8 cellular contexts compared by ENCODE assay signal in genomic region chr14:31024042-31024480, GRCh38. TPM values are rescaled to one million over a fixed set of nuclear protein-coding genes. Genes with fewer than 3 reads are reported as not detected.
DNase-seq lines count a peak whose midpoint lies in the region; ATAC-seq, FAIRE-seq and TF ChIP-seq lines count a peak whose summit lies in the region.

No MANE protein-coding gene starts in this region.

- no peak overlapping the region for H2BK120ac ChIP-seq in H1 (replicated peaks; ENCODE audit: low read depth, low read length)

- no peak overlapping the region for H3K23ac ChIP-seq in H1 (ENCODE audit: insufficient read length)

- H4K8ac ChIP-seq in H1 (ENCODE audit: extremely low read depth, insufficient read depth, low read length), result no peak overlapping the region

- peaks cover 15 to 58% (median 49%) of the 10 kb centered on the region in 11 experiments; a peak in 19 of 22 replicates for H4K20me1 ChIP-seq in BLaER1 treated with 17β-estradiol and CSF1 and Interleukin-3, amounts not matched to agents 10 nM and 100 nM
- peaks cover 5 to 7% of the 10 kb centered on the region in 2 experiments for H4K20me1 ChIP-seq in H1 (replicated peaks in 1 of 2; ENCODE audit: control insufficient read depth in 1 of 2, insufficient read depth in 2 of 2, low read length in 2 of 2)
- no peaks in the 10 kb centered on the region for H4K20me1 ChIP-seq in neural cell (ENCODE audit: insufficient read depth)

- H3K9me2 ChIP-seq in neural cell (ENCODE audit: insufficient read depth, low read length), result no peaks in the 10 kb centered on the region

- peaks cover 22 to 42% (median 33%) of the 10 kb centered on the region in 11 experiments for H3K36me3 ChIP-seq in BLaER1 treated with 17β-estradiol and CSF1 and Interleukin-3, amounts not matched to agents 10 nM and 100 nM
- peaks cover 5% of the 10 kb centered on the region for H3K36me3 ChIP-seq in MG63
- peaks cover 0 to 9% (median 2%) of the 10 kb centered on the region in 4 experiments; a peak in 2 of 8 replicates for H3K36me3 ChIP-seq in H1 (ENCODE audit: control insufficient read depth in 2 of 4, insufficient read depth in 4 of 4, low read length in 3 of 4)
- H3K36me3 ChIP-seq in neural cell (ENCODE audit: insufficient read depth, low read length), result no peaks in the 10 kb centered on the region

- no peak for DNase-seq in MG63
- no peak for DNase-seq in H1 (ENCODE audit: low read depth in 1 of 2, low spot score in 2 of 2)
- no peak for DNase-seq in left colon
- no peak for DNase-seq in kidney glomerular epithelial cell (lab: John Stamatoyannopoulos, UW)
- no peak for DNase-seq in SW480 (ENCODE audit: low spot score)

- H2BK15ac ChIP-seq in H1 (ENCODE audit: low read length), result no peak overlapping the region

- no peaks in the 10 kb centered on the region for H3K27me3 ChIP-seq in BLaER1 treated with 17β-estradiol and CSF1 and Interleukin-3, amounts not matched to agents 10 nM and 100 nM
- no peaks in the 10 kb centered on the region for H3K27me3 ChIP-seq in MG63
- no peaks in the 10 kb centered on the region for H3K27me3 ChIP-seq in H1 (replicated peaks in 1 of 4; ENCODE audit: control insufficient read depth in 3 of 4, extremely low read depth in 1 of 4, insufficient read depth in 3 of 4, low read length in 3 of 4)
- H3K27me3 ChIP-seq in neural cell (ENCODE audit: insufficient read depth, low read depth, low read length), result no peaks in the 10 kb centered on the region

- H2BK5ac ChIP-seq in H1 (ENCODE audit: low read depth, low read length), result no peak overlapping the region

- H3K9me3 ChIP-seq in BLaER1 treated with 17β-estradiol and CSF1 and Interleukin-3, amounts not matched to agents 10 nM and 100 nM (replicated peaks in 1 of 11), result 0 out of 22 replicates have a peak, but pooled peaks cover 0 to 5% (median 0%) of the 10 kb centered on the region in 11 experiments
- H3K9me3 ChIP-seq in MG63, result no peaks in the 10 kb centered on the region
- H3K9me3 ChIP-seq in H1 (ENCODE audit: insufficient read depth in 2 of 2, low read depth in 1 of 2, low read length in 1 of 2), result no peaks in the 10 kb centered on the region
- H3K9me3 ChIP-seq in neural cell (ENCODE audit: low read length), result no peaks in the 10 kb centered on the region

- intact Hi-C loops in left colon (cut with DNase I, micrococcal nuclease), result no loop called here

- POLR2A ChIA-PET in H1 (lab: Charles Lee; ENCODE audit: partially characterized antibody), result interaction anchor here (4.7 kb wide), 1 partner anchor 12 kb away, joined by 38 read pairs; no protein-coding TSS in a partner anchor

- ATAC-seq in left colon (no peak), GM21423 (IDR thresholded peaks at IDR 0.05; ENCODE audit: unreplicated experiment) (no peak)

- H3K4me1 ChIP-seq in BLaER1 treated with 17β-estradiol and CSF1 and Interleukin-3, amounts not matched to agents 10 nM and 100 nM, result peaks cover 8 to 31% (median 29%) of the 10 kb centered on the region in 10 experiments
- H3K4me1 ChIP-seq in H1 (replicated peaks in 1 of 4; ENCODE audit: control insufficient read depth in 3 of 4, insufficient read depth in 4 of 4, low read length in 3 of 4), result peaks cover 0 to 2% (median 0%) of the 10 kb centered on the region in 4 experiments; a peak in 2 of 7 replicates

- no peak overlapping the region for H2BK20ac ChIP-seq in H1 (ENCODE audit: low read length)

- TF ChIP-seq EP300 in H1 (IDR thresholded peaks at IDR 0.05; ENCODE audit: borderline replicate concordance in 1 of 2, low read depth in 2 of 2, low read length in 2 of 2) (no peak), neural cell (conservative IDR thresholded peaks at IDR 0.05; ENCODE audit: poor library complexity, severe bottlenecking) (no peak)

- CTCF ChIA-PET in H1 (lab: Charles Lee; ENCODE audit: partially characterized antibody), result interaction anchor here (0.8 kb wide), 1 partner anchor 254 kb away, joined by 3 read pairs; no protein-coding TSS in a partner anchor

- FAIRE-seq in H1 (lab: Jason Lieb, UNC), result no peak

- H4K5ac ChIP-seq in H1 (ENCODE audit: insufficient read length, low read depth, low read length), result no peak overlapping the region

- TF ChIP-seq POLR2A in H1 (IDR thresholded peaks at IDR 0.05; ENCODE audit: control extremely low read depth in 1 of 2, low read depth in 2 of 2, low read length in 2 of 2), result no peak

- H3K4me3 ChIP-seq in BLaER1 treated with 17β-estradiol and CSF1 and Interleukin-3, amounts not matched to agents 10 nM and 100 nM, result peak overlapping the region; percentile 86 to 100 (median 99); a peak in 16 of 20 replicates
- H3K4me3 ChIP-seq in MG63 (peak overlapping the region; percentile 69), H1 (ENCODE audit: extremely low read depth in 1 of 4, insufficient read depth in 2 of 4, low read depth in 3 of 4, low read length in 4 of 4) (peak overlapping the region; percentile 26 to 100 (median 84); a peak in 5 of 8 replicates), neural cell (ENCODE audit: low read length) (peak overlapping the region; percentile 91)

- TF ChIP-seq RAD21 in H1 (IDR thresholded peaks at IDR 0.05 in 1 of 2, conservative IDR thresholded peaks at IDR 0.05 in 1 of 2; ENCODE audit: low read depth in 2 of 2, low read length in 2 of 2) (no peak), neural cell (conservative IDR thresholded peaks at IDR 0.05) (no peak)

- peak overlapping the region in 1 of 11 experiments; percentile 97; a peak in 3 of 22 replicates for H3K27ac ChIP-seq in BLaER1 treated with 17β-estradiol and CSF1 and Interleukin-3, amounts not matched to agents 10 nM and 100 nM
- H3K27ac ChIP-seq in H1 (ENCODE audit: low read depth, low read length), result no peak overlapping the region
- H3K27ac ChIP-seq in neural cell (ENCODE audit: low read length), result no peak overlapping the region

- H3K79me2 ChIP-seq in H1 (ENCODE audit: control insufficient read depth in 1 of 2, insufficient read depth in 2 of 2, low read length in 2 of 2), result peaks cover 39 to 78% of the 10 kb centered on the region in 2 experiments
- peaks cover 70% of the 10 kb centered on the region for H3K79me2 ChIP-seq in neural cell (replicated peaks; ENCODE audit: insufficient read depth, low read length)

- no peaks in the 10 kb centered on the region for H3F3A ChIP-seq in neural cell (ENCODE audit: insufficient read depth, low read length, poor library complexity, severe bottlenecking)

- H2BK12ac ChIP-seq in H1 (ENCODE audit: low read depth, low read length), result no peak overlapping the region

- no peak overlapping the region for H3K14ac ChIP-seq in H1 (ENCODE audit: insufficient read length)

- peak overlapping the region; percentile 73 to 97 (median 90) for H3K4me2 ChIP-seq in BLaER1 treated with 17β-estradiol and CSF1 and Interleukin-3, amounts not matched to agents 10 nM and 100 nM
- peak overlapping the region; percentile 81 to 95 for H3K4me2 ChIP-seq in H1 (ENCODE audit: insufficient read depth in 1 of 2, low read depth in 2 of 2, low read length in 2 of 2)
- peak overlapping the region; percentile 90 for H3K4me2 ChIP-seq in neural cell (ENCODE audit: low read length)

- H4K91ac ChIP-seq in H1 (replicated peaks; ENCODE audit: insufficient read length, low read length), result no peak overlapping the region

- no peak overlapping the region for H3K4ac ChIP-seq in H1 (replicated peaks; ENCODE audit: insufficient read length, low read depth, low read length)

- no peak overlapping the region for H3K56ac ChIP-seq in H1 (replicated peaks; ENCODE audit: insufficient read length, low read depth, low read length)

- TF ChIP-seq CTCF in H1 (IDR thresholded peaks at IDR 0.05; ENCODE audit: control extremely low read depth in 1 of 3, insufficient read depth in 1 of 3, low read depth in 1 of 3, low read length in 3 of 3) (no peak), neural cell (IDR thresholded peaks at IDR 0.05; ENCODE audit: poor library complexity, severe bottlenecking) (no peak)

- H3K18ac ChIP-seq in H1 (ENCODE audit: extremely low read depth, low read length), result no peak overlapping the region

- H2AFZ ChIP-seq in H1 (ENCODE audit: low read length), result no peak overlapping the region
- H2AFZ ChIP-seq in neural cell (ENCODE audit: low read depth, low read length), result no peak overlapping the region

- peak overlapping the region; percentile 12 to 100 (median 99); a peak in 17 of 22 replicates for H3K9ac ChIP-seq in BLaER1 treated with 17β-estradiol and CSF1 and Interleukin-3, amounts not matched to agents 10 nM and 100 nM
- H3K9ac ChIP-seq in H1 (replicated peaks in 1 of 4; ENCODE audit: extremely low read depth in 1 of 4, low read depth in 3 of 4, low read length in 3 of 4) (peak overlapping the region in 1 of 4 experiments; percentile 58; a peak in 2 of 7 replicates), neural cell (ENCODE audit: low read length) (peak overlapping the region; percentile 7)

- no peak overlapping the region for H2AK5ac ChIP-seq in H1 (ENCODE audit: low read depth, low read length)

- peaks cover 8% of the 10 kb centered on the region for H3K23me2 ChIP-seq in H1 (ENCODE audit: low read depth, low read length)

- H3K79me1 ChIP-seq in H1 (ENCODE audit: low read depth, low read length), result peaks cover 2% of the 10 kb centered on the region; the same call in 1 of the 2 replicates

RNA-seq across cellular contexts. Expression of gene AP4S1, which starts 1.4 kb away (rescaled TPM):
- total RNA-seq in MG63 (2014; rRNA removed; shearing (Covaris generic); ENCODE audit: low replicate concordance), result 1.9 and 11.8 TPM in 2 replicates
- total RNA-seq in H1 (2021; fragmentation: NEBNext Ultra II Directional; extraction: Animal tissue kit (Norgen Biotek cat#: 25700)), result 9.9 and 12.1 TPM in 2 replicates
- 2.5 and 2.8 TPM in 2 replicates for polyA plus RNA-seq in H1 (2011; rRNA removed)
- 5.5 TPM for polyA plus RNA-seq in H1 (2011; cell fraction: cytosol; rRNA removed)
- 2.9 TPM for polyA plus RNA-seq in H1 (2011; cell fraction: nucleus; rRNA removed)
- polyA plus RNA-seq in H1 (2012, experiment 1 of 2), result 6.5 to 11.6 TPM (median 6.7 TPM) in 4 replicates
- 3.1 TPM for polyA plus RNA-seq in H1 (2012, experiment 2 of 2)
- 8.4 TPM for polyA plus RNA-seq in H1 (2013, experiment 1 of 2)
- 8.6 TPM for polyA plus RNA-seq in H1 (2013, experiment 2 of 2)
- 3.4 and 4.3 TPM in 2 replicates for polyA minus RNA-seq in H1 (2011; rRNA and poly(A)+ RNA removed)
- 3.9 TPM for polyA minus RNA-seq in H1 (2011; cell fraction: cytosol; rRNA and poly(A)+ RNA removed)
- 6.9 TPM for polyA minus RNA-seq in H1 (2011; cell fraction: nucleus; rRNA and poly(A)+ RNA removed)
- polyA plus RNA-seq in neural cell, result 20.4 and 20.8 TPM in 2 replicates
- 19.2 and 23.6 TPM in 2 replicates for polyA minus RNA-seq in neural cell
- 1 to 10 TPM; 4.9 to 5.0 TPM for total RNA-seq in left colon

RNA-seq across cellular contexts. Expression of gene STRN3, which starts 2.1 kb away (rescaled TPM):
- 17.7 and 20.4 TPM in 2 replicates for total RNA-seq in MG63 (2014; rRNA removed; shearing (Covaris generic); ENCODE audit: low replicate concordance)
- 37.7 and 38.1 TPM in 2 replicates for total RNA-seq in H1 (2021; fragmentation: NEBNext Ultra II Directional; extraction: Animal tissue kit (Norgen Biotek cat#: 25700))
- polyA plus RNA-seq in H1 (2011; rRNA removed), result 4.8 and 8.7 TPM in 2 replicates
- 12.4 TPM for polyA plus RNA-seq in H1 (2011; cell fraction: cytosol; rRNA removed)
- 10.4 TPM for polyA plus RNA-seq in H1 (2011; cell fraction: nucleus; rRNA removed)
- 18.6 to 30.3 TPM (median 23.1 TPM) in 4 replicates for polyA plus RNA-seq in H1 (2012, experiment 1 of 2)
- 1.0 TPM for polyA plus RNA-seq in H1 (2012, experiment 2 of 2)
- polyA plus RNA-seq in H1 (2013, experiment 1 of 2), result 18.1 TPM
- polyA plus RNA-seq in H1 (2013, experiment 2 of 2), result 17.7 TPM
- 53.9 and 68.3 TPM in 2 replicates for polyA minus RNA-seq in H1 (2011; rRNA and poly(A)+ RNA removed)
- 40.5 TPM for polyA minus RNA-seq in H1 (2011; cell fraction: cytosol; rRNA and poly(A)+ RNA removed)
- polyA minus RNA-seq in H1 (2011; cell fraction: nucleus; rRNA and poly(A)+ RNA removed), result 71.9 TPM
- polyA plus RNA-seq in neural cell, result 56.2 and 60.1 TPM in 2 replicates
- 130 and 140 TPM in 2 replicates for polyA minus RNA-seq in neural cell
- total RNA-seq in left colon, result 10 to 100 TPM; 43.3 to 48.0 TPM
